8 cellular contexts compared by ENCODE assay signal in genomic region chr3:149658444-149659172, GRCh38.
DNase-seq lines count a peak whose midpoint lies in the region; ATAC-seq lines count a peak whose summit lies in the region.

No MANE protein-coding gene starts in this region.

- peak; percentile 76 for DNase-seq in GM04504 (ENCODE audit: low read depth)
- peak in 3 of 5 experiments; percentile 10 to 82 (median 11) for DNase-seq in T-helper 2 cell
- peak; percentile 78 for DNase-seq in kidney glomerular epithelial cell (lab: John Stamatoyannopoulos, UW)
- peak; percentile 12 to 18 (median 16) for DNase-seq in stimulated activated CD4-positive, alpha-beta T cell treated with anti-CD3 and anti-CD28 coated beads, Interleukin-12 subunit alpha, Interleukin-12 subunit beta, amount 100 ng/mL, for 48 hours (ENCODE audit: low read depth in 2 of 3, low spot score in 1 of 3)
- no peak for DNase-seq in KG1 (lab: John Stamatoyannopoulos, UW)

- H3K9ac ChIP-seq in HUES6 (ENCODE audit: low read length) = peak overlapping the region; percentile 99

- H3K36me3 ChIP-seq in HUES6 (ENCODE audit: control insufficient read depth, insufficient read depth, low read length) = peaks cover 13% of the 10 kb centered on the region

- H3K4me1 ChIP-seq in HUES6 (ENCODE audit: control insufficient read depth, insufficient read depth, low read length) = peaks cover 56% of the 10 kb centered on the region

- H3K4me3 ChIP-seq in HUES6 (ENCODE audit: low read depth, low read length) = peak overlapping the region; percentile 91

- H3K27ac ChIP-seq in HUES6 (ENCODE audit: low read depth, low read length) (peak overlapping the region; percentile 99), cingulate gyrus (ENCODE audit: low read depth, low read length) (peak overlapping the region; percentile 93)

- H3K9me3 ChIP-seq in HUES6 (ENCODE audit: control insufficient read depth, insufficient read depth, low read depth, low read length) = no peaks in the 10 kb centered on the region

- ATAC-seq in GM21576 (IDR thresholded peaks at IDR 0.05; ENCODE audit: unreplicated experiment) = peak; percentile 86

- H3K27me3 ChIP-seq in HUES6 (ENCODE audit: control insufficient read depth, insufficient read depth, low read length) = no peaks in the 10 kb centered on the region
